ENCODE assay signal across 14 cellular contexts in genomic region chr3:184328516-184328915, GRCh38. TPM values are rescaled to one million over a fixed set of nuclear protein-coding genes. Genes with fewer than 3 reads are reported as not detected.
DNase-seq lines count a peak whose midpoint lies in the region; ATAC-seq and TF ChIP-seq lines count a peak whose summit lies in the region.
"Had no signal": no experiment of that assay in that cellular context is flagged by ENCODE, and none has a peak within 500 bp of the region (broad histone marks: within the 10 kb centered on the region; RNA-seq: fewer than 3 reads in every experiment).

No MANE protein-coding gene starts in this region.

- TF ChIP-seq CTCF in Calu3 (IDR thresholded peaks at IDR 0.05; ENCODE audit: unreplicated experiment), result no peak
- TF ChIP-seq CTCF in glutamatergic neuron (IDR thresholded peaks at IDR 0.05; ENCODE audit: partially characterized antibody, unreplicated experiment), result no peak
- TF ChIP-seq CTCF in Peyer's patch (IDR thresholded peaks at IDR 0.05), result no peak

- ATAC-seq in T-helper 17 cell (no peak), HG03159 (IDR thresholded peaks at IDR 0.05; ENCODE audit: unreplicated experiment) (no peak)

- H3K27ac ChIP-seq in Peyer's patch, result no peak overlapping the region
- H3K27ac ChIP-seq: SJSA1 had no signal

- CTCF ChIA-PET in Calu3 (lab: Charles Lee), result no interaction called here

- H3K36me3 Mint-ChIP-seq in Calu3 (ENCODE audit: insufficient read depth, unreplicated experiment) (peaks cover 98% of the 10 kb centered on the region), T-helper 17 cell (ENCODE audit: low read depth) (peaks cover 31% of the 10 kb centered on the region), glutamatergic neuron (ENCODE audit: unreplicated experiment) (no peaks in the 10 kb centered on the region)

- no peaks in the 10 kb centered on the region for H3K4me1 ChIP-seq in Peyer's patch

- DNase-seq in 8988T, result peak; percentile 16
- no peak for DNase-seq in Calu3
- no peak for DNase-seq in T-helper 17 cell
- DNase-seq in glutamatergic neuron, result no peak
- DNase-seq in activated CD8-positive, alpha-beta memory T cell treated with anti-CD3 and anti-CD28 coated beads for 24 hours, result no peak
- no peak for DNase-seq in Peyer's patch
- no peak for DNase-seq in GDM1 (lab: John Stamatoyannopoulos, UW)
- DNase-seq: CD8-positive, alpha-beta memory T cell; H9; NCI-H1436 treated with DMSO at 0.1 percent for 48 hours; NCI-H2081; RPMI8226 had no signal

- H3K4me1 Mint-ChIP-seq in Calu3 (ENCODE audit: low read depth, unreplicated experiment) (peaks cover 50% of the 10 kb centered on the region), T-helper 17 cell (peaks cover 26% of the 10 kb centered on the region), glutamatergic neuron (ENCODE audit: low read depth, unreplicated experiment) (no peaks in the 10 kb centered on the region)
- H3K4me1 Mint-ChIP-seq: H9 had no signal

- TF ChIP-seq POLR2A in Peyer's patch (IDR thresholded peaks at IDR 0.05), result no peak

- H3K9me3 ChIP-seq in T-helper 17 cell (ENCODE audit: control insufficient read depth, low read length, poor library complexity, severe bottlenecking), result no peaks in the 10 kb centered on the region
- H3K9me3 ChIP-seq in Peyer's patch, result no peaks in the 10 kb centered on the region
- H3K9me3 ChIP-seq: SJSA1 had no signal

- no TSS peak for BruUV-seq in Calu3 (replicated peaks; lab: Mats Ljungman, UMichigan)

- no peak overlapping the region for H3K4me3 Mint-ChIP-seq in Calu3 (ENCODE audit: low read depth, unreplicated experiment)
- H3K4me3 Mint-ChIP-seq in T-helper 17 cell, result no peak overlapping the region
- no peak overlapping the region for H3K4me3 Mint-ChIP-seq in glutamatergic neuron (ENCODE audit: unreplicated experiment)
- H3K4me3 Mint-ChIP-seq: H9 had no signal

- no peak overlapping the region for H3K4me3 ChIP-seq in Peyer's patch
- H3K4me3 ChIP-seq: SJSA1 had no signal

- H3K27me3 Mint-ChIP-seq in Calu3 (ENCODE audit: unreplicated experiment) (no peaks in the 10 kb centered on the region), T-helper 17 cell (no peaks in the 10 kb centered on the region), glutamatergic neuron (ENCODE audit: unreplicated experiment) (peaks cover 4% of the 10 kb centered on the region)
- H3K27me3 Mint-ChIP-seq: CD8-positive, alpha-beta memory T cell had no signal

- H3K27me3 ChIP-seq in Peyer's patch, result no peaks in the 10 kb centered on the region
- H3K27me3 ChIP-seq: SJSA1 had no signal

- intact Hi-C loops in Calu3 (cut with micrococcal nuclease; ENCODE audit: unreplicated experiment), result no loop called here

- H3K27ac Mint-ChIP-seq in Calu3 (ENCODE audit: unreplicated experiment) (peak overlapping the region; percentile 14), T-helper 17 cell (peak overlapping the region; percentile 84), glutamatergic neuron (ENCODE audit: unreplicated experiment) (peak overlapping the region; percentile 22)

- H3K9me3 Mint-ChIP-seq in Calu3 (ENCODE audit: low read depth, unreplicated experiment), result no peaks in the 10 kb centered on the region
- peaks cover 14% of the 10 kb centered on the region for H3K9me3 Mint-ChIP-seq in glutamatergic neuron (ENCODE audit: unreplicated experiment)
- H3K9me3 Mint-ChIP-seq: CD8-positive, alpha-beta memory T cell; H9 had no signal

- peaks cover 0 to 100% (median 4%) of the 10 kb centered on the region in 3 donors for H3K36me3 ChIP-seq in Peyer's patch

RNA-seq across cellular contexts. Expression of gene FAM131A, which starts 8.9 kb away (rescaled TPM):
- total RNA-seq in Calu3 (2022) (24.4 and 29.2 TPM in 2 replicates), T-helper 17 cell (10 to 100 TPM in 1 of 2 donors, 1 to 10 TPM in 1; 7.9 to 10.9 TPM), glutamatergic neuron (ENCODE audit: unreplicated experiment) (51.4 TPM), Peyer's patch (10 to 100 TPM in 3 of 4 donors, 1 to 10 TPM in 1; 5.8 to 47.9 (median 19.6) TPM)

RNA-seq across cellular contexts. Expression of gene EIF4G1, which starts 14.1 kb away (rescaled TPM):
- total RNA-seq in Calu3 (2022) (662 and 673 TPM in 2 replicates), T-helper 17 cell (100 to 1,000 TPM; 226 to 236 TPM), glutamatergic neuron (ENCODE audit: unreplicated experiment) (346 TPM), Peyer's patch (100 to 1,000 TPM; 209 to 295 (median 244) TPM)

RNA-seq across cellular contexts. Expression of gene PSMD2, which starts 29.5 kb away (rescaled TPM):
- 513 and 530 TPM in 2 replicates for total RNA-seq in Calu3 (2022)
- total RNA-seq in T-helper 17 cell, result 100 to 1,000 TPM; 149 to 171 TPM
- total RNA-seq in glutamatergic neuron (ENCODE audit: unreplicated experiment), result 338 TPM
- total RNA-seq in Peyer's patch, result 100 to 1,000 TPM; 140 to 198 (median 155) TPM

RNA-seq across cellular contexts. Expression of gene CLCN2, which starts 32.9 kb away (rescaled TPM):
- total RNA-seq in Calu3 (2022) (22.9 and 25.3 TPM in 2 replicates), T-helper 17 cell (1 to 10 TPM; 4.6 TPM), glutamatergic neuron (ENCODE audit: unreplicated experiment) (17.8 TPM), Peyer's patch (10 to 100 TPM; 11.6 to 87.8 (median 63.8) TPM)

RNA-seq across cellular contexts. Expression of gene POLR2H, which starts 33.0 kb away (rescaled TPM):
- 128 and 131 TPM in 2 replicates for total RNA-seq in Calu3 (2022)
- total RNA-seq in T-helper 17 cell, result 10 to 100 TPM; 28.6 to 38.3 TPM
- 48.1 TPM for total RNA-seq in glutamatergic neuron (ENCODE audit: unreplicated experiment)
- total RNA-seq in Peyer's patch, result 100 to 1,000 TPM in 3 of 4 donors, 10 to 100 TPM in 1; 90.8 to 307 (median 239) TPM

Comparison
In these comparisons a context has a peak if more than half of its experiments do, and no peak if none do; other contexts are left out.
1. H3K27ac Mint-ChIP-seq: peak in every context shown above with its lines; median percentile 84 in T-helper 17 cell; 22 in glutamatergic neuron; 14 in Calu3.